In genomic region chr13:102901056-102901455, GRCh38 we compare ENCODE assay signal across 17 cellular contexts. TPM values are rescaled to one million over a fixed set of nuclear protein-coding genes. Genes with fewer than 3 reads are reported as not detected.
DNase-seq lines count a peak whose midpoint lies in the region; ATAC-seq, FAIRE-seq and TF ChIP-seq lines count a peak whose summit lies in the region.
"Had no signal": no experiment of that assay in that cellular context is flagged by ENCODE, and none has a peak within 500 bp of the region (broad histone marks: within the 10 kb centered on the region; RNA-seq: fewer than 3 reads in every experiment).

No MANE protein-coding gene starts in this region.

- DNase-seq in HT-29 (ENCODE audit: low spot score) (peak; percentile 77), kidney (no peak), renal cortical epithelial cell (ENCODE audit: low read depth) (peak; percentile 59), NCI-H146 treated with DMSO at 0.1 percent for 48 hours (lab: John Stamatoyannopoulos, UW; ENCODE audit: unreplicated experiment) (no peak), D341Med (ENCODE audit: low spot score) (no peak)
- no peak for DNase-seq in activated T-cell treated with anti-CD3 and anti-CD28 coated beads, Interleukin-2, amount 50 U/mL, for 48 hours
- DNase-seq: ACHN; Calu3; CD4-positive, CD25-positive, alpha-beta regulatory T cell; DMS79; H7 had no signal

- H3K4me3 ChIP-seq in kidney (ENCODE audit: low read length in 2 of 2): no peak overlapping the region
- H3K4me3 ChIP-seq: BLaER1 treated with 17β-estradiol and CSF1 and Interleukin-3, amounts not matched to agents 10 nM and 100 nM; GM23338 had no signal

- H3K27ac ChIP-seq in kidney (ENCODE audit: low read depth in 2 of 2, low read length in 2 of 2): no peak overlapping the region
- H3K27ac ChIP-seq: BLaER1 treated with 17β-estradiol and CSF1 and Interleukin-3, amounts not matched to agents 10 nM and 100 nM had no signal

- H3K9ac ChIP-seq in kidney (ENCODE audit: low read length in 2 of 2): no peak overlapping the region
- H3K9ac ChIP-seq: BLaER1 treated with 17β-estradiol and CSF1 and Interleukin-3, amounts not matched to agents 10 nM and 100 nM had no signal

- TF ChIP-seq CTCF in kidney (IDR thresholded peaks at IDR 0.05; ENCODE audit: borderline replicate concordance, extremely low read depth, insufficient read depth): no peak

- H3K36me3 ChIP-seq in kidney (ENCODE audit: control insufficient read depth in 1 of 2, insufficient read depth in 2 of 2, low read length in 2 of 2): no peaks in the 10 kb centered on the region
- H3K36me3 ChIP-seq: BLaER1 treated with 17β-estradiol and CSF1 and Interleukin-3, amounts not matched to agents 10 nM and 100 nM had no signal

- no peaks in the 10 kb centered on the region for H3K9me3 ChIP-seq in kidney (ENCODE audit: control insufficient read depth in 1 of 2, low read length in 2 of 2)
- H3K9me3 ChIP-seq: BLaER1 treated with 17β-estradiol and CSF1 and Interleukin-3, amounts not matched to agents 10 nM and 100 nM had no signal

- H3K4me1 ChIP-seq in kidney (ENCODE audit: control insufficient read depth in 1 of 2, insufficient read depth in 1 of 2, low read depth in 1 of 2, low read length in 2 of 2): peaks cover 0 to 2% of the 10 kb centered on the region in 2 donors
- H3K4me1 ChIP-seq: BLaER1 treated with 17β-estradiol and CSF1 and Interleukin-3, amounts not matched to agents 10 nM and 100 nM had no signal

- FAIRE-seq in kidney (lab: Jason Lieb, UNC): peak; percentile 37
- FAIRE-seq: G401.6, GM12891 had no signal

- ATAC-seq in SK-N-SH treated with all-trans-retinoic acid at 6 μM for 48 hours (no peak), GM18909 (IDR thresholded peaks at IDR 0.05; ENCODE audit: poor library complexity, unreplicated experiment) (no peak)
- ATAC-seq: GM23338 had no signal

- intact Hi-C loops in kidney (cut with DNase I): no loop called here

TF ChIP-seq in SK-N-SH treated with all-trans-retinoic acid at 6 μM for 48 hours, 23 proteins besides CTCF, POLR2A, EP300 and RAD21:
- TF ChIP-seq, protein P1, sequence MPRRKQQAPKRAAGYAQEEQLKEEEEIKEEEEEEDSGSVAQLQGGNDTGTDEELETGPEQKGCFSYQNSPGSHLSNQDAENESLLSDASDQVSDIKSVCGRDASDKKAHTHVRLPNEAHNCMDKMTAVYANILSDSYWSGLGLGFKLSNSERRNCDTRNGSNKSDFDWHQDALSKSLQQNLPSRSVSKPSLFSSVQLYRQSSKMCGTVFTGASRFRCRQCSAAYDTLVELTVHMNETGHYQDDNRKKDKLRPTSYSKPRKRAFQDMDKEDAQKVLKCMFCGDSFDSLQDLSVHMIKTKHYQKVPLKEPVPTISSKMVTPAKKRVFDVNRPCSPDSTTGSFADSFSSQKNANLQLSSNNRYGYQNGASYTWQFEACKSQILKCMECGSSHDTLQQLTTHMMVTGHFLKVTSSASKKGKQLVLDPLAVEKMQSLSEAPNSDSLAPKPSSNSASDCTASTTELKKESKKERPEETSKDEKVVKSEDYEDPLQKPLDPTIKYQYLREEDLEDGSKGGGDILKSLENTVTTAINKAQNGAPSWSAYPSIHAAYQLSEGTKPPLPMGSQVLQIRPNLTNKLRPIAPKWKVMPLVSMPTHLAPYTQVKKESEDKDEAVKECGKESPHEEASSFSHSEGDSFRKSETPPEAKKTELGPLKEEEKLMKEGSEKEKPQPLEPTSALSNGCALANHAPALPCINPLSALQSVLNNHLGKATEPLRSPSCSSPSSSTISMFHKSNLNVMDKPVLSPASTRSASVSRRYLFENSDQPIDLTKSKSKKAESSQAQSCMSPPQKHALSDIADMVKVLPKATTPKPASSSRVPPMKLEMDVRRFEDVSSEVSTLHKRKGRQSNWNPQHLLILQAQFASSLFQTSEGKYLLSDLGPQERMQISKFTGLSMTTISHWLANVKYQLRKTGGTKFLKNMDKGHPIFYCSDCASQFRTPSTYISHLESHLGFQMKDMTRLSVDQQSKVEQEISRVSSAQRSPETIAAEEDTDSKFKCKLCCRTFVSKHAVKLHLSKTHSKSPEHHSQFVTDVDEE (CRISPR knock-in tag; IDR thresholded peaks at IDR 0.05): peak; percentile 77
- TF ChIP-seq GLIS3 (CRISPR knock-in tag; IDR thresholded peaks at IDR 0.05) (no peak), TCF4 (CRISPR knock-in tag; IDR thresholded peaks at IDR 0.05; ENCODE audit: borderline replicate concordance) (peak; percentile 40; the same call in 1 of the 2 replicates), RARB (CRISPR knock-in tag; IDR thresholded peaks at IDR 0.05) (no peak), CSDC2 (CRISPR knock-in tag; IDR thresholded peaks at IDR 0.05) (no peak), ZNF565 (CRISPR knock-in tag; conservative IDR thresholded peaks at IDR 0.05; ENCODE audit: low read depth) (no peak), ISL1 (CRISPR knock-in tag; IDR thresholded peaks at IDR 0.05) (peak; percentile 90), ZNF70 (CRISPR knock-in tag; IDR thresholded peaks at IDR 0.05) (no peak)

RNA-seq across cellular contexts. Expression of gene ERCC5, which starts 55.2 kb away (rescaled TPM):
- 33.1 and 33.8 TPM in 2 replicates for total RNA-seq in HT-29 (2014; rRNA removed; shearing (Covaris generic))
- total RNA-seq in kidney (56.0 TPM), renal cortical epithelial cell (78.0 TPM in 2 replicates)
- polyA plus RNA-seq in kidney (ENCODE audit: insufficient read depth, low read depth, low replicate concordance): 37.4 TPM

Comparison
In these comparisons a context has a peak if more than half of its experiments do, and no peak if none do; other contexts are left out.
1. DNase-seq: peak in HT-29 (single experiment) and renal cortical epithelial cell (single experiment); none in kidney (single experiment), NCI-H146 treated with DMSO at 0.1 percent for 48 hours (single experiment), activated T-cell treated with anti-CD3 and anti-CD28 coated beads, Interleukin-2, amount 50 U/mL, for 48 hours (0 of 2) and D341Med (single experiment).